11 cellular contexts compared by ENCODE assay signal in the genomic region with DNA sequence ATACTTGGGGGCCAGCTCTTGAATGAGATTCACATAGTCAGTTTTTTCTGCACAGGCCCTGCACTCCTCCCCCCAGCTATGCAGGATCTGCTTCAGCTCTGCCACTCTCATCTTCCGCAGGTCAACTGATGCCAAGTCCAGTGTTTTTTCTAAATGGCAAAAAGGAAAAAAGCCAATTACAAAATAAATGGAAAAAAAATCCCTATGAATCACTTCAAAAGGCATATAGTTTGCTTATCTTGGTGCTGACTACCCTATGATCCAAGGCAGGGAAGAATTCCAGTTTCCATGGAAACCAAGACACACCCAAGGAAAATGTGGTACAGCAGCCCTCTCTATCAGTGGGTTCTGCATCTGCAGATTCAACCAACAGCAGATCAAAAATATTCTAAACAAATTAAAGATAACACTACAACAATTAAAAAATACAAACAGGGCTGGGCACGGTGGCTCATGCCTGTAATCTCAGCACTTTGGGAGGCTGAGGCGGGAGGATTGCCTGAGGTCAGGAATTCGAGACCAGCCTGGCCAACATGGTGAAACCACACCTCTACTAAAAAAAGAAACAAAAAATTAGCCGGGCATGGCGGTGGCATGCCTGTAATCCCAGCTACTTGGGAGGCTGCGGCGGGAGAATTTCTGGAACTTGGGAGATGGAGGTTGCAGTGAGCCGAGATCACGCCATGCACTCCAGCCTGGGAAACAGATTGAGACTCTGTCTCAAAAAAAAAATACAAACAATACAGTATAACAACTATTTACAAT. TPM values are rescaled to one million over a fixed set of nuclear protein-coding genes. Genes with fewer than 3 reads are reported as not detected.
A peak's percentile ranks its signal among the peaks of the same experiment; 100 is the strongest.
DNase-seq lines count a peak whose midpoint lies in the region; ATAC-seq and TF ChIP-seq lines count a peak whose summit lies in the region.
"Had no signal": no experiment of that assay in that cellular context is flagged by ENCODE, and none has a peak within 500 bp of the region (broad histone marks: within the 10 kb centered on the region; RNA-seq: fewer than 3 reads in every experiment).

No MANE protein-coding gene starts in this region.

- peak overlapping the region; percentile 73 for H3K27ac ChIP-seq in fibroblast of lung (ENCODE audit: insufficient read depth, low read length)
- H3K27ac ChIP-seq in gastrocnemius medialis: no peak overlapping the region
- H3K27ac ChIP-seq: vagina had no signal

- H3K36me3 ChIP-seq in fibroblast of lung (ENCODE audit: control insufficient read depth, insufficient read depth, low read length): no peaks in the 10 kb centered on the region
- H3K36me3 ChIP-seq in gastrocnemius medialis: no peaks in the 10 kb centered on the region
- H3K36me3 ChIP-seq: vagina had no signal

- no peak for ATAC-seq in gastrocnemius medialis
- no peak for ATAC-seq in GM19455 (IDR thresholded peaks at IDR 0.05; ENCODE audit: unreplicated experiment)

- no peaks in the 10 kb centered on the region for H3K9me3 Mint-ChIP-seq in activated CD4-positive, alpha-beta T cell treated with anti-CD3 and anti-CD28 coated beads, Interleukin-2, amount 10 ng/mL, durations not matched to agents 24 days and 14 days

- H3K79me2 ChIP-seq in fibroblast of lung (ENCODE audit: control insufficient read depth, insufficient read depth, low read length): no peaks in the 10 kb centered on the region

- H4K20me1 ChIP-seq in fibroblast of lung (ENCODE audit: control insufficient read depth, extremely low read depth, insufficient read depth, low read length): no peaks in the 10 kb centered on the region

- H3K4me1 Mint-ChIP-seq in activated CD4-positive, alpha-beta T cell treated with anti-CD3 and anti-CD28 coated beads, Interleukin-2, amount 10 ng/mL, durations not matched to agents 24 days and 14 days: peaks cover 8% of the 10 kb centered on the region

- peak in 1 of 2 donors; percentile 9 for TF ChIP-seq CTCF in fibroblast of lung (conservative IDR thresholded peaks at IDR 0.05 in 1 of 2, IDR thresholded peaks at IDR 0.05 in 1 of 2; ENCODE audit: low read depth in 1 of 2, low read length in 2 of 2)
- TF ChIP-seq CTCF in gastrocnemius medialis (IDR thresholded peaks at IDR 0.05 in 4 of 5, conservative IDR thresholded peaks at IDR 0.05 in 1 of 5): no peak

- H3K27ac Mint-ChIP-seq in activated CD4-positive, alpha-beta T cell treated with anti-CD3 and anti-CD28 coated beads, Interleukin-2, amount 10 ng/mL, durations not matched to agents 24 days and 14 days: no peak overlapping the region

- H3K4me3 Mint-ChIP-seq in activated CD4-positive, alpha-beta T cell treated with anti-CD3 and anti-CD28 coated beads, Interleukin-2, amount 10 ng/mL, durations not matched to agents 24 days and 14 days: no peak overlapping the region

- no peak overlapping the region for H3K4me3 ChIP-seq in fibroblast of lung (replicated peaks in 1 of 4; ENCODE audit: control extremely low read depth in 1 of 4, insufficient read depth in 1 of 4, low read depth in 3 of 4, low read length in 4 of 4)
- no peak overlapping the region for H3K4me3 ChIP-seq in gastrocnemius medialis
- H3K4me3 ChIP-seq: vagina had no signal

- no peak overlapping the region for H2AFZ ChIP-seq in fibroblast of lung (ENCODE audit: low read length)

- TF ChIP-seq POLR2A in gastrocnemius medialis (IDR thresholded peaks at IDR 0.05): no peak

- H3K9ac ChIP-seq in fibroblast of lung (ENCODE audit: insufficient read depth, low read length): no peak overlapping the region

- DNase-seq in ELF-1 (ENCODE audit: low read depth, low spot score) (peak; percentile 20), RKO (ENCODE audit: low spot score) (peak; percentile 84), fibroblast of lung (ENCODE audit: low read depth in 2 of 2) (peak; percentile 91 to 93), renal cortical epithelial cell (ENCODE audit: low read depth) (peak; percentile 58), gastrocnemius medialis (no peak), epidermal melanocyte (ENCODE audit: insufficient read length, low spot score) (no peak)
- no peak for DNase-seq in activated CD4-positive, alpha-beta T cell treated with anti-CD3 and anti-CD28 coated beads, Interleukin-2, amount 10 ng/mL, durations not matched to agents 24 days and 14 days
- DNase-seq: activated CD4-positive, CD25-positive, alpha-beta regulatory T cell; NCI-H2171 had no signal

- in situ Hi-C loops in gastrocnemius medialis (cut with MboI; ENCODE audit: low sequenced_read_pairs in 4 of 4): loop anchor here in 1 of 4 donors (10.0 kb wide), 1 partner anchor 315 kb away; no protein-coding TSS in a partner anchor

- H3K27me3 Mint-ChIP-seq in activated CD4-positive, alpha-beta T cell treated with anti-CD3 and anti-CD28 coated beads, Interleukin-2, amount 10 ng/mL, durations not matched to agents 24 days and 14 days: peaks cover under 1% of the 10 kb centered on the region

- no peaks in the 10 kb centered on the region for H3K36me3 Mint-ChIP-seq in activated CD4-positive, alpha-beta T cell treated with anti-CD3 and anti-CD28 coated beads, Interleukin-2, amount 10 ng/mL, durations not matched to agents 24 days and 14 days (ENCODE audit: low read depth)

- H3K4me2 ChIP-seq in fibroblast of lung (ENCODE audit: extremely low read depth, insufficient read depth, low read length): peak overlapping the region; percentile 21

- H3K27me3 ChIP-seq in fibroblast of lung (ENCODE audit: control insufficient read depth, insufficient read depth, low read length): no peaks in the 10 kb centered on the region
- no peaks in the 10 kb centered on the region for H3K27me3 ChIP-seq in gastrocnemius medialis
- H3K27me3 ChIP-seq: vagina had no signal

- H3K4me1 ChIP-seq in fibroblast of lung (ENCODE audit: control insufficient read depth, extremely low read depth, insufficient read depth, low read length) (peaks cover 2% of the 10 kb centered on the region), gastrocnemius medialis (no peaks in the 10 kb centered on the region)
- H3K4me1 ChIP-seq: vagina had no signal

- intact Hi-C loops in gastrocnemius medialis (cut with DNase I; ENCODE audit: low total_unique reads): loop anchor here (10.0 kb wide), 1 partner anchor 325 kb away; no protein-coding TSS in a partner anchor
- intact Hi-C loops in activated CD4-positive, alpha-beta T cell treated with anti-CD3 and anti-CD28 coated beads, Interleukin-2, amount 10 ng/mL, durations not matched to agents 24 days and 14 days (cut with micrococcal nuclease): loop anchor here (5.0 kb wide), 2 partner anchors 173 to 623 kb away; no protein-coding TSS in a partner anchor

- H3K9me3 ChIP-seq in fibroblast of lung (ENCODE audit: control insufficient read depth, insufficient read depth, low read depth, low read length) (no peaks in the 10 kb centered on the region), gastrocnemius medialis (no peaks in the 10 kb centered on the region)
- H3K9me3 ChIP-seq: vagina had no signal

RNA-seq across cellular contexts. Expression of a gene that starts 17.6 kb away (rescaled TPM):
- total RNA-seq in fibroblast of lung (1.2 and 1.5 TPM in 2 replicates), renal cortical epithelial cell (0.55 TPM in 1 of 2 replicates, not detected in the other), gastrocnemius medialis (10 to 100 TPM in 2 of 4 donors, 1 to 10 TPM in 2; 8.6 to 18.3 (median 10.9) TPM)
- 2.8 and 3.4 TPM in 2 replicates for polyA plus RNA-seq in fibroblast of lung
- polyA plus RNA-seq in fibroblast of lung (2012): 2.4 and 3.3 TPM in 2 replicates
- not detected in 2 replicates for polyA minus RNA-seq in fibroblast of lung (ENCODE audit: low replicate concordance)
- 0.62 and 0.70 TPM in 2 replicates for total RNA-seq in activated CD4-positive, alpha-beta T cell treated with anti-CD3 and anti-CD28 coated beads, Interleukin-2, amount 10 ng/mL, durations not matched to agents 24 days and 14 days

RNA-seq across cellular contexts. Expression of a gene that starts 17.9 kb away (rescaled TPM):
- 7.4 and 8.5 TPM in 2 replicates for total RNA-seq in fibroblast of lung
- 14.3 and 21.8 TPM in 2 replicates for polyA plus RNA-seq in fibroblast of lung
- polyA plus RNA-seq in fibroblast of lung (2012): 8.8 and 15.6 TPM in 2 replicates
- 0.44 TPM in 1 of 2 replicates, not detected in the other for polyA minus RNA-seq in fibroblast of lung (ENCODE audit: low replicate concordance)
- total RNA-seq in renal cortical epithelial cell: 9.5 and 13.7 TPM in 2 replicates
- total RNA-seq in gastrocnemius medialis: 10 to 100 TPM; 17.7 to 25.5 (median 22.1) TPM
- total RNA-seq in activated CD4-positive, alpha-beta T cell treated with anti-CD3 and anti-CD28 coated beads, Interleukin-2, amount 10 ng/mL, durations not matched to agents 24 days and 14 days: 42.0 and 44.1 TPM in 2 replicates

RNA-seq across cellular contexts. Expression of a gene that starts 17.9 kb away (rescaled TPM):
- total RNA-seq in fibroblast of lung (14.4 and 14.9 TPM in 2 replicates), renal cortical epithelial cell (17.6 and 20.7 TPM in 2 replicates), gastrocnemius medialis (1 to 10 TPM; 4.7 to 8.5 (median 5.8) TPM)
- 7.2 and 8.2 TPM in 2 replicates for polyA plus RNA-seq in fibroblast of lung
- 7.2 and 8.6 TPM in 2 replicates for polyA plus RNA-seq in fibroblast of lung (2012)
- 5.5 and 9.6 TPM in 2 replicates for polyA minus RNA-seq in fibroblast of lung (ENCODE audit: low replicate concordance)
- 28.9 and 30.3 TPM in 2 replicates for total RNA-seq in activated CD4-positive, alpha-beta T cell treated with anti-CD3 and anti-CD28 coated beads, Interleukin-2, amount 10 ng/mL, durations not matched to agents 24 days and 14 days

RNA-seq across cellular contexts. Expression of a gene that starts 45.5 kb away (rescaled TPM):
- total RNA-seq in fibroblast of lung (18.0 and 36.0 TPM in 2 replicates), renal cortical epithelial cell (55.2 and 127 TPM in 2 replicates), gastrocnemius medialis (1 to 10 TPM; 1.5 to 3.7 (median 2.6) TPM)
- polyA plus RNA-seq in fibroblast of lung: 29.0 and 42.0 TPM in 2 replicates
- polyA plus RNA-seq in fibroblast of lung (2012): 29.5 and 43.0 TPM in 2 replicates
- 3.7 and 9.2 TPM in 2 replicates for polyA minus RNA-seq in fibroblast of lung (ENCODE audit: low replicate concordance)
- total RNA-seq in activated CD4-positive, alpha-beta T cell treated with anti-CD3 and anti-CD28 coated beads, Interleukin-2, amount 10 ng/mL, durations not matched to agents 24 days and 14 days: 103 and 113 TPM in 2 replicates

RNA-seq across cellular contexts. Expression of a gene that starts 58.5 kb away (rescaled TPM):
- total RNA-seq in fibroblast of lung (8.1 and 8.5 TPM in 2 replicates), renal cortical epithelial cell (11.6 and 21.0 TPM in 2 replicates), gastrocnemius medialis (1 to 10 TPM in 3 of 4 donors, under 1 TPM in 1; 0.71 to 7.4 (median 5.0) TPM)
- polyA plus RNA-seq in fibroblast of lung: 9.9 and 16.0 TPM in 2 replicates
- 6.8 and 12.6 TPM in 2 replicates for polyA plus RNA-seq in fibroblast of lung (2012)
- polyA minus RNA-seq in fibroblast of lung (ENCODE audit: low replicate concordance): 2.4 and 2.5 TPM in 2 replicates
- 46.7 and 47.5 TPM in 2 replicates for total RNA-seq in activated CD4-positive, alpha-beta T cell treated with anti-CD3 and anti-CD28 coated beads, Interleukin-2, amount 10 ng/mL, durations not matched to agents 24 days and 14 days

Comparison
In these comparisons a context has a peak if more than half of its experiments do, and no peak if none do; other contexts are left out.
1. DNase-seq: peak in ELF-1 (single experiment), RKO (single experiment), fibroblast of lung (2 of 2) and renal cortical epithelial cell (single experiment); none in gastrocnemius medialis (0 of 2), activated CD4-positive, alpha-beta T cell treated with anti-CD3 and anti-CD28 coated beads, Interleukin-2, amount 10 ng/mL, durations not matched to agents 24 days and 14 days (single experiment) and epidermal melanocyte (single experiment).